ENCODE assay signal across 1 cellular context in the genomic region with DNA sequence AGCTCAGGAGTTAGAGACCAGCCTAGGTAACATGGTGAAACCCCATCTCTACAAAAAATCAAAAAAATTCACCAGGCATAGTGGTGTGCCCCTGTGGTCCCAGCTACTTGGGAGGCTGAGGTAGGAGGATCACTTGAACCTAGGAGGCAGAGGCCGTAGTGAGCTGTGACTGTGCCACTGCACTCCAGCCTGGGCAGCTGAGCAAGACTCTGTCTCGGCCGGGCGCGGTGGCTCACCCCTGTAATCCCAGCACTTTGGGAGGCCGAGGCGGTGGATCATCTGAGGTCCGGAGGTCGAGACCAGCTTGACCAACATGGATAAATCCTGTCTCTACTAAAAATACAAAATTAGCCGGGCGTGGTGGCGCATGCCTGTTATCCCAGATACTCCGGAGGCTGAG. TPM values are rescaled to one million over a fixed set of nuclear protein-coding genes. Genes with fewer than 3 reads are reported as not detected.
"Had no signal": no experiment of that assay in that cellular context is flagged by ENCODE, and none has a peak within 500 bp of the region (broad histone marks: within the 10 kb centered on the region; RNA-seq: fewer than 3 reads in every experiment).

No MANE protein-coding gene starts in this region.

RNA-seq across cellular contexts. Expression of gene QKI, which starts 29.0 kb away (rescaled TPM):
- total RNA-seq: HT-29 had no signal
